Comparison of ENCODE assay signal across 1 cellular context in the genomic region with DNA sequence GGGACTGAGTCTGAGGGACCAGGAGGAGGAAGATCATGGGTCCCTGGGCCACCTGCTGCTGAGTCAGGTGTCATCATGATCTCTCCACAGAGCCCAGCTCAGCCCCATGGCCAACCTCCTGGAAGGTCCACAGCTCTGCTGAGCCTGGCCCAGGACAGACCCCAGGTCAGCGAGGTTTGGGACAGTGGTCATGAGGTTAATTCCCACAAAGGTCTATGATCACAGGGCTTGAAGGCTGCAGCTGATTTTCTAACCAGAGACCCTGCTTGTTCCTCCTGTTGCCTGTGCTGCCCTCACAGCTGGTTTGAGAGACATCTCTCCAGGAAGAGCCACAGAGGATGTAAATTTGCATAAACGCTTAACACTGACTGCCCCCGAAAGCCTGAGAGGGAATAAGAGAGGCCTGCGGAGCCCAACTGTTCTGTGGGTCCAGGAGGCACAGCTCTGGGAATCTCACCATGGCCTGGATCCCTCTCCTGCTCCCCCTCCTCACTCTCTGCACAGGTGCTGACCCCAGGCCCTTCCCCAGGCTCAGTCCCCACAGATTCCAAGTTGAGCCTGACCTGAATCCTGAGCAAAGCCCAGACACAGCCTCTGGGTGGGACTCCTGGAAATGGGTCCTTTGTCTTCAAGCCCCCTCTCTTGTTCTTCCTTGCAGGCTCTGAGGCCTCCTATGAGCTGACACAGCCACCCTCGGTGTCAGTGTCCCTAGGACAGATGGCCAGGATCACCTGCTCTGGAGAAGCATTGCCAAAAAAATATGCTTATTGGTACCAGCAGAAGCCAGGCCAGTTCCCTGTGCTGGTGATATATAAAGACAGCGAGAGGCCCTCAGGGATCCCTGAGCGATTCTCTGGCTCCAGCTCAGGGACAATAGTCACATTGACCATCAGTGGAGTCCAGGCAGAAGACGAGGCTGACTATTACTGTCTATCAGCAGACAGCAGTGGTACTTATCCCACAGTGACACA.
A peak's percentile ranks its signal among the peaks of the same experiment; 100 is the strongest.
TF ChIP-seq lines count a peak whose summit lies in the region.

No MANE protein-coding gene starts in this region.

TF ChIP-seq in GM12878, 131 proteins besides CTCF, POLR2A, EP300 and RAD21 (continued from another document):
- TF ChIP-seq PKNOX1 (IDR thresholded peaks at IDR 0.05), result peak; percentile 72
- peak; percentile 51; the same call in 1 of the 3 replicates for TF ChIP-seq POU2F2 (IDR thresholded peaks at IDR 0.05; ENCODE audit: borderline replicate concordance, low read depth, low read length)
